Comparison of ENCODE assay signal across 8 cellular contexts in genomic region chr3:133506215-133506901, GRCh38.
DNase-seq lines count a peak whose midpoint lies in the region; ATAC-seq, FAIRE-seq and TF ChIP-seq lines count a peak whose summit lies in the region.

No MANE protein-coding gene starts in this region.

- SMC1A ChIA-PET in GM12878 (lab: Charles Lee; ENCODE audit: uncharacterized antibody, unreplicated experiment), result interaction anchor here (0.7 to 11.4 kb wide), 24 partner anchors 13 to 72 kb away, joined by 3 to 76 read pairs (median 5); partner anchors contain the start of gene CDV3

- H3K79me2 ChIP-seq in DOHH2 (ENCODE audit: control insufficient read depth, low read length), result no peaks in the 10 kb centered on the region
- H3K79me2 ChIP-seq in GM12878 (ENCODE audit: control insufficient read depth, insufficient read depth, low read length), result no peaks in the 10 kb centered on the region
- no peaks in the 10 kb centered on the region for H3K79me2 ChIP-seq in parathyroid adenoma

- H3K36me3 ChIP-seq in DOHH2 (ENCODE audit: control insufficient read depth, low read length), result no peaks in the 10 kb centered on the region
- H3K36me3 ChIP-seq in GM12878 (ENCODE audit: control insufficient read depth in 2 of 2, insufficient read depth in 2 of 2, low read length in 1 of 2), result no peaks in the 10 kb centered on the region
- no peaks in the 10 kb centered on the region for H3K36me3 ChIP-seq in parathyroid adenoma (ENCODE audit: control insufficient read depth, insufficient read depth, low read length)

- RAD21 ChIA-PET in GM12878 (lab: Charles Lee; ENCODE audit: unreplicated experiment), result interaction anchor here (0.5 to 1.5 kb wide), 13 partner anchors 15 to 85 kb away, joined by 3 to 12 read pairs (median 4); no protein-coding TSS in a partner anchor

- DNase-seq in GM12878 (ENCODE audit: low read depth, low spot score), result peak; percentile 93
- no peak for DNase-seq in GDM1 (lab: John Stamatoyannopoulos, UW)
- DNase-seq in HEK293T (ENCODE audit: extremely low spot score), result no peak
- no peak for DNase-seq in erythroblast (lab: John Stamatoyannopoulos, UW)

- 1% methylated on average over 9 of the region's 9 CpGs for WGBS in GM12878 (ENCODE audit: insufficient coverage, insufficient replicate concordance, low lambda C conversion rate, missing lambda C conversion rate)

- BruUV-seq in GM12878 (replicated peaks; lab: Mats Ljungman, UMichigan), result no TSS peak

- TF ChIP-seq POLR2A in GM12878 (IDR thresholded peaks at IDR 0.05; ENCODE audit: low read depth, low read length) (peak; percentile 49; the same call in 1 of the 2 replicates), erythroblast (IDR thresholded peaks at IDR 0.05; ENCODE audit: low read length) (no peak)

- in situ Hi-C loops in GM12878 (cut with MboI), result no loop called here

- peak; percentile 97 for ATAC-seq in GM19455 (IDR thresholded peaks at IDR 0.05; ENCODE audit: unreplicated experiment)
- ATAC-seq in HG03469 (IDR thresholded peaks at IDR 0.05; ENCODE audit: unreplicated experiment), result peak; percentile 95
- ATAC-seq in GM12878, result peak; percentile 98

- H3K9me2 ChIP-seq in DOHH2 (replicated peaks; ENCODE audit: control insufficient read depth, low read length), result no peaks in the 10 kb centered on the region

- H3K9me3 ChIP-seq in DOHH2 (ENCODE audit: control insufficient read depth, insufficient read depth, low read length) (no peaks in the 10 kb centered on the region), GM12878 (replicated peaks; ENCODE audit: control insufficient read depth, insufficient read depth, low read length) (no peaks in the 10 kb centered on the region), parathyroid adenoma (ENCODE audit: control insufficient read depth, low read length) (no peaks in the 10 kb centered on the region)

- peaks cover 4% of the 10 kb centered on the region; the same call in 1 of the 2 replicates for H3F3A ChIP-seq in DOHH2 (ENCODE audit: control insufficient read depth, insufficient read depth)

- H4K20me1 ChIP-seq in DOHH2 (ENCODE audit: control insufficient read depth, insufficient read depth, low read depth, low read length) (no peaks in the 10 kb centered on the region), GM12878 (ENCODE audit: control insufficient read depth, insufficient read depth) (no peaks in the 10 kb centered on the region)

- peak in 1 of 2 experiments; percentile 61; a peak in 3 of 4 replicates for TF ChIP-seq EP300 in GM12878 (IDR thresholded peaks at IDR 0.05; ENCODE audit: borderline replicate concordance in 1 of 2, control insufficient read depth in 1 of 2, low read depth in 2 of 2, low read length in 2 of 2)

- H3K4me1 ChIP-seq in DOHH2 (ENCODE audit: control insufficient read depth, low read length), result peaks cover 20% of the 10 kb centered on the region
- peaks cover 18% of the 10 kb centered on the region for H3K4me1 ChIP-seq in GM12878 (ENCODE audit: control insufficient read depth, insufficient read depth, low read length)
- peaks cover 4% of the 10 kb centered on the region for H3K4me1 ChIP-seq in parathyroid adenoma

- 0 out of 2 replicates have a peak, but pooled peaks have one; percentile 17 for TF ChIP-seq RAD21 in GM12878 (IDR thresholded peaks at IDR 0.05; ENCODE audit: insufficient read depth, low read depth, low read length)

- peak overlapping the region; percentile 39 for H3K27ac ChIP-seq in DOHH2 (ENCODE audit: low read depth, low read length)
- H3K27ac ChIP-seq in GM12878 (ENCODE audit: control insufficient read depth, insufficient read depth), result peak overlapping the region; percentile 97
- H3K27ac ChIP-seq in parathyroid adenoma, result peak overlapping the region; percentile 2

- peak overlapping the region; percentile 88 for H3K4me2 ChIP-seq in DOHH2 (ENCODE audit: low read length)
- peak overlapping the region; percentile 82 for H3K4me2 ChIP-seq in GM12878 (ENCODE audit: control insufficient read depth, insufficient read depth)
- H3K4me2 ChIP-seq in parathyroid adenoma (ENCODE audit: low read length), result peak overlapping the region; percentile 43

- H3K9ac ChIP-seq in GM12878 (ENCODE audit: control insufficient read depth, insufficient read depth, low read length), result peak overlapping the region; percentile 67
- H3K9ac ChIP-seq in parathyroid adenoma, result no peak overlapping the region

- H2AFZ ChIP-seq in GM12878 (ENCODE audit: control insufficient read depth, low read depth, low read length) (peak overlapping the region; percentile 86), parathyroid adenoma (peak overlapping the region; percentile 75)

- intact Hi-C loops in GM12878 (cut with micrococcal nuclease; ENCODE audit: unreplicated experiment), result no loop called here

- H3K27me3 ChIP-seq in DOHH2 (ENCODE audit: control insufficient read depth, low read length), result no peaks in the 10 kb centered on the region
- no peaks in the 10 kb centered on the region for H3K27me3 ChIP-seq in GM12878 (replicated peaks in 1 of 2; ENCODE audit: control insufficient read depth in 2 of 2, insufficient read depth in 2 of 2, low read length in 1 of 2)
- no peaks in the 10 kb centered on the region for H3K27me3 ChIP-seq in parathyroid adenoma (ENCODE audit: control insufficient read depth, insufficient read depth, low read length)

- peak; percentile 89 for FAIRE-seq in GM12878 (lab: Jason Lieb, UNC)

- H3K4me3 ChIP-seq in DOHH2 (ENCODE audit: low read length) (peak overlapping the region; percentile 63), GM12878 (peak overlapping the region; percentile 43; the same call in 1 of the 2 replicates), parathyroid adenoma (ENCODE audit: low read depth, low read length) (peak overlapping the region; percentile 6)

- CTCF ChIA-PET in GM12878 (lab: Yijun Ruan, JAX), result interaction anchor here (0.9 to 2.2 kb wide), 8 partner anchors 26 to 72 kb away, joined by 3 to 8 read pairs (median 5); no protein-coding TSS in a partner anchor
- CTCF ChIA-PET in HEK293T (lab: Yijun Ruan, JAX), result interaction anchor here (0.6 kb wide), 1 partner anchor 12 kb away, joined by 4 read pairs; no protein-coding TSS in a partner anchor

- POLR2A ChIA-PET in GM12878 (lab: Charles Lee), result interaction anchor here (0.7 to 1.6 kb wide), 6 partner anchors 26 to 71 kb away, joined by 3 to 16 read pairs (median 3); partner anchors contain the start of gene CDV3
- POLR2A ChIA-PET in HEK293T (lab: Yijun Ruan, JAX), result no interaction called here

- TF ChIP-seq CTCF in DOHH2 (IDR thresholded peaks at IDR 0.05; ENCODE audit: low read depth, low read length, poor library complexity, severe bottlenecking) (no peak), GM12878 (IDR thresholded peaks at IDR 0.05 in 2 of 3, conservative IDR thresholded peaks at IDR 0.05 in 1 of 3; ENCODE audit: control insufficient read depth in 2 of 3, extremely low read depth in 1 of 3, insufficient read depth in 1 of 3, low read depth in 3 of 3, low read length in 3 of 3) (no peak), parathyroid adenoma (IDR thresholded peaks at IDR 0.05) (no peak)

TF ChIP-seq in GM12878, 131 proteins besides CTCF, POLR2A, EP300 and RAD21 (continues in another document):
- no peak for TF ChIP-seq GABPA (IDR thresholded peaks at IDR 0.05; ENCODE audit: low read depth)
- TF ChIP-seq ZNF217 (IDR thresholded peaks at IDR 0.05), result no peak
- TF ChIP-seq SP1 (IDR thresholded peaks at IDR 0.05; ENCODE audit: low read depth, low read length), result no peak

TF ChIP-seq in HEK293T, 16 proteins besides CTCF, POLR2A, EP300 and RAD21:
- no peak for TF ChIP-seq FOXK2 (IDR thresholded peaks at IDR 0.05)

Comparison
In these comparisons a context has a peak if more than half of its experiments do, and no peak if none do; other contexts are left out.
1. H3K27ac ChIP-seq: peak in every context shown above with its lines; median percentile 97 in GM12878; 39 in DOHH2; 2 in parathyroid adenoma.
2. H3K4me3 ChIP-seq: peak in every context shown above with its lines; median percentile 63 in DOHH2; 43 in GM12878; 6 in parathyroid adenoma.